In the genomic region with DNA sequence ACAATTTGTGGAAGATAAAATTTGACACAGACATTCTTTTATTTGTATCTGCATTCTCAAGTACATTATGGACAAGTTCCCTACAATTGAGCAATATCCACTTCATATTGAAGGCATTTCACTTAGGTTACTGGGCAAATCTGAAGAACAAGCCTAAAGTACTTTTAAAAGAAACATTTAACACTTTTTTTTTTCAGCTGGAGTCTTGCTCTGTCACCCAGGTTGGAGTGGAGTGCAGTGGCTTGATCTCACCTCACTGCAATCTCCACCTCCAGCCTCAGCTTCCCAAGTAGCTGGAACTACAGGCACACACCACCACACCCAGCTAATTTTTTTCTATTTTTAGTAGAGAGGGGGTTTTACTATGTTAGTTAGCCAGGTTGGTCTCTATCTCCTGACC, we compare ENCODE assay signal across 33 cellular contexts.
DNase-seq lines count a peak whose midpoint lies in the region; ATAC-seq and TF ChIP-seq lines count a peak whose summit lies in the region.
"Had no signal": no experiment of that assay in that cellular context is flagged by ENCODE, and none has a peak within 500 bp of the region (broad histone marks: within the 10 kb centered on the region; RNA-seq: fewer than 3 reads in every experiment).

No MANE protein-coding gene starts in this region.

- H3K27ac Mint-ChIP-seq in endothelial cell (ENCODE audit: unreplicated experiment) = no peak overlapping the region
- H3K27ac Mint-ChIP-seq: B cell; CD14-positive monocyte; CD4-positive, alpha-beta memory T cell; CD4-positive, alpha-beta T cell; CD4-positive, CD25-positive, alpha-beta regulatory T cell; CD8-positive, alpha-beta memory T cell; CD8-positive, alpha-beta T cell had no signal

- H3K27ac ChIP-seq in left lung = no peak overlapping the region
- H3K27ac ChIP-seq in upper lobe of right lung = no peak overlapping the region
- H3K27ac ChIP-seq: 22Rv1; A549; BLaER1; BLaER1 treated with 17β-estradiol and CSF1 and Interleukin-3, amounts not matched to agents 10 nM and 100 nM; C4-2B had no signal

- no peak for DNase-seq in endothelial cell (ENCODE audit: low spot score)
- DNase-seq in left lung = no peak
- DNase-seq in upper lobe of right lung = no peak
- no peak for DNase-seq in NCI-H345 treated with DMSO at 0.1 percent for 48 hours (lab: John Stamatoyannopoulos, UW; ENCODE audit: unreplicated experiment)
- DNase-seq in ecto neural progenitor cell (ENCODE audit: low spot score) = no peak
- DNase-seq: 8988T; ACHN; AML-193; BE2C; C1 segment of cervical spinal cord; Caco-2; Calu3; CD4-positive, alpha-beta memory T cell; CD4-positive, alpha-beta T cell; CD4-positive, CD25-positive, alpha-beta regulatory T cell; CD8-positive, alpha-beta memory T cell; CD8-positive, alpha-beta T cell; COR-L47; DMS 273 treated with DMSO at 0.1 percent for 48 hours; DMS153; DMS53; DMS79; DMS79 treated with DMSO at 0.1 percent for 48 hours; DND-41; EL had no signal

- H3K4me3 Mint-ChIP-seq in endothelial cell (ENCODE audit: unreplicated experiment) = peak overlapping the region; percentile 71
- H3K4me3 Mint-ChIP-seq: B cell; CD14-positive monocyte; CD4-positive, alpha-beta memory T cell; CD4-positive, alpha-beta T cell; CD4-positive, CD25-positive, alpha-beta regulatory T cell; CD8-positive, alpha-beta memory T cell; CD8-positive, alpha-beta T cell had no signal

- H3K4me3 ChIP-seq in left lung (no peak overlapping the region), upper lobe of right lung (no peak overlapping the region)
- H3K4me3 ChIP-seq: A549; BLaER1; BLaER1 treated with 17β-estradiol and CSF1 and Interleukin-3, amounts not matched to agents 10 nM and 100 nM had no signal

- no peaks in the 10 kb centered on the region for H3K4me1 Mint-ChIP-seq in endothelial cell (ENCODE audit: unreplicated experiment)
- H3K4me1 Mint-ChIP-seq: B cell; CD14-positive monocyte; CD4-positive, alpha-beta memory T cell; CD4-positive, CD25-positive, alpha-beta regulatory T cell; CD8-positive, alpha-beta memory T cell had no signal

- peaks cover 4% of the 10 kb centered on the region for H3K36me3 Mint-ChIP-seq in endothelial cell (ENCODE audit: low read depth, unreplicated experiment)
- H3K36me3 Mint-ChIP-seq: CD14-positive monocyte; CD4-positive, alpha-beta memory T cell; CD4-positive, CD25-positive, alpha-beta regulatory T cell; CD8-positive, alpha-beta memory T cell; CD8-positive, alpha-beta T cell had no signal

- no peaks in the 10 kb centered on the region for H3K4me1 ChIP-seq in left lung
- no peaks in the 10 kb centered on the region for H3K4me1 ChIP-seq in upper lobe of right lung
- H3K4me1 ChIP-seq: A549; BE2C; BLaER1; BLaER1 treated with 17β-estradiol and CSF1 and Interleukin-3, amounts not matched to agents 10 nM and 100 nM; Caco-2 had no signal

- peaks cover 18% of the 10 kb centered on the region for H3K9me3 Mint-ChIP-seq in endothelial cell (ENCODE audit: unreplicated experiment)

- TF ChIP-seq CTCF in endothelial cell (IDR thresholded peaks at IDR 0.05; ENCODE audit: unreplicated experiment) (no peak), left lung (IDR thresholded peaks at IDR 0.05) (no peak), upper lobe of right lung (IDR thresholded peaks at IDR 0.05) (no peak)

- ATAC-seq in left lung = peak; percentile 90
- peak; percentile 30 for ATAC-seq in upper lobe of right lung
- ATAC-seq in GM19035 (IDR thresholded peaks at IDR 0.05; ENCODE audit: unreplicated experiment) = no peak
- ATAC-seq: A549; CD8-positive, alpha-beta T cell had no signal

- intact Hi-C loops in left lung (cut with DNase I) = no loop called here
- intact Hi-C loops in upper lobe of right lung (cut with DNase I) = no loop called here

- H3K27me3 ChIP-seq in left lung (no peaks in the 10 kb centered on the region), upper lobe of right lung (no peaks in the 10 kb centered on the region)
- H3K27me3 ChIP-seq: BE2C; BLaER1; BLaER1 treated with 17β-estradiol and CSF1 and Interleukin-3, amounts not matched to agents 10 nM and 100 nM had no signal

- H3K27me3 Mint-ChIP-seq in endothelial cell (ENCODE audit: unreplicated experiment) = peaks cover 7% of the 10 kb centered on the region
- H3K27me3 Mint-ChIP-seq: B cell; CD4-positive, alpha-beta memory T cell; CD4-positive, alpha-beta T cell; CD4-positive, CD25-positive, alpha-beta regulatory T cell; CD8-positive, alpha-beta memory T cell had no signal

- H3K9me3 ChIP-seq in left lung (peaks cover 0 to 6% of the 10 kb centered on the region in 2 donors), upper lobe of right lung (no peaks in the 10 kb centered on the region)
- H3K9me3 ChIP-seq: A549; BE2C; BLaER1; BLaER1 treated with 17β-estradiol and CSF1 and Interleukin-3, amounts not matched to agents 10 nM and 100 nM; Caco-2 had no signal

- H3K36me3 ChIP-seq in left lung (no peaks in the 10 kb centered on the region), upper lobe of right lung (no peaks in the 10 kb centered on the region)
- H3K36me3 ChIP-seq: BE2C; BLaER1; BLaER1 treated with 17β-estradiol and CSF1 and Interleukin-3, amounts not matched to agents 10 nM and 100 nM had no signal
